In the genomic region with DNA sequence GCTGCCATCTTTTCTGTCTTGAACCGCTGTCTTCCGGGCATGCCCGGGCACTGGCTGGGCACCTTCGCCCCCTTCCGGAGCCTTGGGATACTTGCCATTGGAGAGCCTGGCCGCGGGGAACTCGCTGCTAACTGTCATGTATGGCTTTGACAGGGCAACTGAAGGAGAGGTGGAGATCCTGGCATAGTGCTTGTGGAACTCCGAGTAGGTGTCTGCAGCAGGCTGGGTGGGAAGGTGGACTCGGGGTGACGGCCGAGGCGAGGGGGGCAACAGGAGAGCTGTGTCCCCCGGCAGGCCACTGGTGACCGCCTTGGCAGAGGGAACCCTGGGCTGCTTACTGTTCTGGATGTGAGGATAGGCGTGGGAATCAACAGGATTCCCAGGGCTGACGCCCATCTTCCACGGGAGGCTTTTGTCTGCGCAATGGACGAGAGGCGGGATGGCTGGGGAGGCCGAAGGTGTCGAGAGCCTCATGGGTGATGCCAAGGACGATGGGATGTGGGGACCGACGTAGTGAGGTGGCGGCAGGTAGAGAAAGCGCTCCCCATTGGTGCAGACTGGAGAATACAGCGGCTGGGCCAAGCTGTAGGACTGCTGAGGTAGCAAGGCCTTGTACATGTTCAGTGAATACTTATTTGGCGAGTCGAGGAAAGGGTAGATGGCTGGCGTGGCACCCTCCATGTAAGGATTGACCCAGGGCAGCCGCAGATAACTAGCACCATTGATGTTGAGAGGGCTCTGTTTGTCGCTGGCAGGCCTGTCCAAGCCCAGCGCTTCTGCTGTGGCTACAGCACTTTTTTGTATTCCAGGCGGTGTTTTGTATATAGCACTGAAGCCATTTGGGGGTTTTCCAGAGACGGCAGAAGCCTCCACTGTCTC, we compare ENCODE assay signal across 19 cellular contexts.
"Had no signal": no experiment of that assay in that cellular context is flagged by ENCODE, and none has a peak within 500 bp of the region (broad histone marks: within the 10 kb centered on the region; RNA-seq: fewer than 3 reads in every experiment).

No MANE protein-coding gene starts in this region.

- H3K36me3 Mint-ChIP-seq: naive B cell had no signal

- DNase-seq: effector memory CD8-positive, alpha-beta T cell; esophagus squamous epithelium; foreskin fibroblast; left colon; left ventricle myocardium superior; mesendoderm; naive B cell; nephron progenitor cell; stimulated activated CD4-positive, alpha-beta T cell treated with anti-CD3 and anti-CD28 coated beads, Interleukin-4, amount 100 ng/mL, for 1 hour; stimulated activated CD8-positive, alpha-beta memory T cell treated with anti-CD3 and anti-CD28 coated beads, Interleukin-4, amount 100 ng/mL, for 48 hours; transverse colon had no signal

- H3K27me3 Mint-ChIP-seq: central memory CD8-positive, alpha-beta T cell; effector memory CD8-positive, alpha-beta T cell; stimulated activated memory B cell treated with anti-CD40 and anti-IgM and Interleukin-4, amounts not matched to agents 10 μg/mL and 1 μg/mL and 100 μg/mL, for 72 hours; stimulated activated naive CD8-positive, alpha-beta T cell treated with anti-CD3 and anti-CD28 coated beads, Interleukin-15, Interleukin-2, amounts not matched to agents 100 ng/mL and 50 ng/mL, for 24 hours had no signal

- H3K27me3 ChIP-seq: esophagus squamous epithelium, hepatocyte, transverse colon had no signal

- H3K4me2 ChIP-seq: hepatocyte had no signal

- H3K9me3 Mint-ChIP-seq: central memory CD8-positive, alpha-beta T cell; effector memory CD8-positive, alpha-beta T cell; stimulated activated memory B cell treated with anti-CD40 and anti-IgM and Interleukin-4, amounts not matched to agents 10 μg/mL and 1 μg/mL and 100 μg/mL, for 72 hours; stimulated activated naive CD8-positive, alpha-beta T cell treated with anti-CD3 and anti-CD28 coated beads, Interleukin-15, Interleukin-2, amounts not matched to agents 100 ng/mL and 50 ng/mL, for 24 hours had no signal

- ATAC-seq: effector memory CD8-positive, alpha-beta T cell; left colon; left ventricle myocardium superior; sciatic nerve; stimulated activated memory B cell treated with anti-CD40 and anti-IgM and Interleukin-4, amounts not matched to agents 10 μg/mL and 1 μg/mL and 100 μg/mL, for 72 hours had no signal

- H3K9me3 ChIP-seq: esophagus squamous epithelium, thoracic aorta, transverse colon had no signal

- H3K27ac ChIP-seq: esophagus squamous epithelium, hepatocyte, parathyroid adenoma, skin epidermis, thoracic aorta, transverse colon had no signal

- H3K27ac Mint-ChIP-seq: effector memory CD8-positive, alpha-beta T cell; nephron progenitor cell; stimulated activated memory B cell treated with anti-CD40 and anti-IgM and Interleukin-4, amounts not matched to agents 10 μg/mL and 1 μg/mL and 100 μg/mL, for 72 hours; stimulated activated naive CD8-positive, alpha-beta T cell treated with anti-CD3 and anti-CD28 coated beads, Interleukin-15, Interleukin-2, amounts not matched to agents 100 ng/mL and 50 ng/mL, for 24 hours had no signal

- H3K4me1 ChIP-seq: esophagus squamous epithelium, parathyroid adenoma, transverse colon had no signal

- H3K4me3 ChIP-seq: esophagus squamous epithelium, hepatocyte, skin epidermis, thoracic aorta, transverse colon had no signal

- H3K9ac ChIP-seq: parathyroid adenoma had no signal

- H3K4me3 Mint-ChIP-seq: central memory CD8-positive, alpha-beta T cell; effector memory CD8-positive, alpha-beta T cell; nephron progenitor cell; stimulated activated memory B cell treated with anti-CD40 and anti-IgM and Interleukin-4, amounts not matched to agents 10 μg/mL and 1 μg/mL and 100 μg/mL, for 72 hours; stimulated activated naive CD8-positive, alpha-beta T cell treated with anti-CD3 and anti-CD28 coated beads, Interleukin-15, Interleukin-2, amounts not matched to agents 100 ng/mL and 50 ng/mL, for 24 hours had no signal

- H2AFZ ChIP-seq: hepatocyte, parathyroid adenoma had no signal
